8 cellular contexts compared by ENCODE assay signal in the genomic region with DNA sequence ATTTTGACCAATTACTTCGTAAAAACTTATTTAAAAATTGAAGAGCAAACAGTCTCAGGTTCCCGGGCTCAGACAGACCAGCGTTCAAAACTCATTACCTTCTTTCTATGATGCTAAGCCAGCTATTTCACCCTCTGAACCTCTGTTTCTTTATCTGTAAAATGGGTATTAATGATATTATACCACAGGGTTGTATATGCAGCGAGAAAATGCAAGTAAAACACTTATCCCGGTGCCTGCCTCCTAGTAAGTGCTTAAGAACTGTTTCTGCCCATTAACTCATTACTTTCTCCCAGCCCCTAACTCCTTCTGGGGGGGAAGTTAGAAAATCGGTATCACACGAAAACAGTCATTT. TPM values are rescaled to one million over a fixed set of nuclear protein-coding genes. Genes with fewer than 3 reads are reported as not detected.
DNase-seq lines count a peak whose midpoint lies in the region; ATAC-seq and TF ChIP-seq lines count a peak whose summit lies in the region.

No MANE protein-coding gene starts in this region.

- H2AFZ ChIP-seq in Loucy (ENCODE audit: low read length), result peak overlapping the region; percentile 65

- DNase-seq in BE2C (no peak), coronary artery (ENCODE audit: low spot score) (no peak), GM13976 (ENCODE audit: low spot score) (no peak), NCI-H1930 (lab: John Stamatoyannopoulos, UW) (no peak), ACHN (no peak)

- H3K4me1 Mint-ChIP-seq in nephron, result peaks cover 43% of the 10 kb centered on the region

- peak overlapping the region; percentile 95 to 96 (median 95) for H3K27ac Mint-ChIP-seq in nephron

- TF ChIP-seq CTCF in BE2C (IDR thresholded peaks at IDR 0.05; ENCODE audit: low read depth, low read length), result no peak
- TF ChIP-seq CTCF in Loucy (conservative IDR thresholded peaks at IDR 0.05; ENCODE audit: low read length), result no peak
- no peak for TF ChIP-seq CTCF in coronary artery (IDR thresholded peaks at IDR 0.05)
- TF ChIP-seq CTCF in nephron (IDR thresholded peaks at IDR 0.05; ENCODE audit: unreplicated experiment in 3 of 3), result no peak
- TF ChIP-seq CTCF in GM13976 (IDR thresholded peaks at IDR 0.05; ENCODE audit: borderline replicate concordance, control extremely low read depth, extremely low read depth, insufficient read depth, missing control alignments), result no peak

- H3K4me3 Mint-ChIP-seq in nephron, result peak overlapping the region; percentile 91 to 98 (median 97)

- H3K36me3 ChIP-seq in BE2C (no peaks in the 10 kb centered on the region), Loucy (ENCODE audit: insufficient read depth, low read length) (no peaks in the 10 kb centered on the region)

- no peak for ATAC-seq in GM21529 (IDR thresholded peaks at IDR 0.05; ENCODE audit: unreplicated experiment)

- no peaks in the 10 kb centered on the region for H3F3A ChIP-seq in Loucy (ENCODE audit: low read depth)

- no peaks in the 10 kb centered on the region for H3K36me3 Mint-ChIP-seq in nephron (ENCODE audit: low read depth)

- no peaks in the 10 kb centered on the region for H3K4me1 ChIP-seq in BE2C
- peaks cover 31% of the 10 kb centered on the region for H3K4me1 ChIP-seq in Loucy (ENCODE audit: insufficient read depth, low read length, poor library complexity, severe bottlenecking)

- H3K27me3 Mint-ChIP-seq in nephron (ENCODE audit: low read depth), result peaks cover 7% of the 10 kb centered on the region

- peaks cover 44% of the 10 kb centered on the region for H3K79me2 ChIP-seq in Loucy (ENCODE audit: insufficient read depth, low read length)

- peak overlapping the region; percentile 55 to 90 for H3K27ac ChIP-seq in coronary artery

- peak overlapping the region; percentile 56 for H3K4me2 ChIP-seq in Loucy (ENCODE audit: low read depth, low read length, poor library complexity, severe bottlenecking)

- H3K27me3 ChIP-seq in BE2C (no peaks in the 10 kb centered on the region), Loucy (ENCODE audit: insufficient read depth, low read length, poor library complexity, severe bottlenecking) (no peaks in the 10 kb centered on the region)

- in situ Hi-C loops in GM13976 (cut with MboI; ENCODE audit: low sequenced_read_pairs, unreplicated experiment), result loop anchor here (10.0 kb wide), 1 partner anchor 210 kb away; a partner anchor contains a TSS
- in situ Hi-C loops in ACHN (cut with HindIII; ENCODE audit: low pct_ligation_motif_present, low pct_unique_long_range_greater_than_20kb, low sequenced_read_pairs), result no loop called here

- peaks cover 25% of the 10 kb centered on the region for H4K20me1 ChIP-seq in Loucy (ENCODE audit: insufficient read depth, low read length, poor library complexity, severe bottlenecking)

- H3K4me3 ChIP-seq in BE2C (ENCODE audit: low read depth, low read length) (peak overlapping the region; percentile 79), Loucy (ENCODE audit: low read length, poor library complexity, severe bottlenecking) (peak overlapping the region; percentile 94), coronary artery (peak overlapping the region; percentile 95)

- H3K9me3 ChIP-seq in BE2C (no peaks in the 10 kb centered on the region), Loucy (ENCODE audit: insufficient read depth, low read depth, low read length) (no peaks in the 10 kb centered on the region)

- H3K9ac ChIP-seq in Loucy (ENCODE audit: low read depth, low read length, poor library complexity, severe bottlenecking), result peak overlapping the region; percentile 94

- no peaks in the 10 kb centered on the region for H3K9me3 Mint-ChIP-seq in nephron

- no peaks in the 10 kb centered on the region for H3K9me2 ChIP-seq in Loucy (replicated peaks; ENCODE audit: low read depth, low read length)

RNA-seq across cellular contexts. Expression of a gene that starts 0.4 kb away (rescaled TPM):
- polyA plus RNA-seq in BE2C (2012; ENCODE audit: insufficient read depth, insufficient read length, low read depth), result 113 TPM

RNA-seq across cellular contexts. Expression of a gene that starts 41.0 kb away (rescaled TPM):
- not detected for polyA plus RNA-seq in BE2C (2012; ENCODE audit: insufficient read depth, insufficient read length, low read depth)
